Comparison of ENCODE assay signal across 2 cellular contexts in the genomic region with DNA sequence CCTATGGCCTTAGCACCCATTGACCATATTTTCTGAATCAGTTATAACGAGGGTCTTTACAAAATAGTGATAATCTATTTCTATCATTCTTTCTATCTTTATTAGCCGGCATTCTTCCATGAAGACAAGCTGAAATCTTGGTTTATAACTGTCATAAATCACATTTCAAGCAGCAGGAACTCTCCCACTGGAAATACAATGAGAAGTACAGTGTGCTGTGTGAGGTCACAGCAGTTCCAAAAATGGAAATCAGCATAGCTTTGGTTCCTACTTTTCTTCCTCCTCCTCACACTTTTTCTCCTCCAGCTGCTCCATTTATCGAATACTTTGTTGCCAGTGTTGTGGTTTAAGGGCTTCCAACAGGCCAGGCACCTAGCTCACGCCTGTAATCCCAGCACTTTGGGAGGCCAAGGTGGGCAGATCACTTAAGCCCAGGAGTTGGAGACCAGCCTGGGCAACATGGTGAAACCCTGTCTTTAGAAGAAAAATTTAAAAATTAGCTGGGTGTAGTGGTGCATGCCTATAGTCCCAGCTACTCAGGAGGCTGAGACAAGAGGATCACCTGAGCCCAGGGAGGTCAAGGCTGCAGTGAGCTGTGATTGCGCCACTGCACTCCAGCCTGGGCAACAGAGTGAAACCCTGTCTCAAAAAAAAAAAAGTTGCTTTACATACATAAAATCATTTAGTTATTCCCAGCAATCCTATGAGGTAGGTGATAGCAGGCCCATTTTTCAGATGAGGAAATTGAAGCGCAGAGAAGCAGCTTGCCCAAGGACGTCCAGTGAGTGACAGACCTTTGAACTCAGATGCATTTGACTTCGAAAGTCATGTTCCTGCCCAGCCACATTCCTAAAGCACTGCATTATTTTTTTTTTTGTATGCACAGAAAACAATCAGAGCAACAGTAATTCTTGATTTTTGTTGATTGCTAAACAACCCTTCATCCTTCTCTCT.
TF ChIP-seq lines count a peak whose summit lies in the region.

No MANE protein-coding gene starts in this region.

TF ChIP-seq in GM12878, 131 proteins besides CTCF, POLR2A, EP300 and RAD21:
- TF ChIP-seq POLR2AphosphoS5 (IDR thresholded peaks at IDR 0.05; ENCODE audit: low read length) (peak; percentile 27; the same call in 1 of the 2 replicates), CREM (IDR thresholded peaks at IDR 0.05; ENCODE audit: low read depth) (no peak)

TF ChIP-seq in SK-N-SH treated with all-trans-retinoic acid at 6 μM for 48 hours, 23 proteins besides CTCF, POLR2A, EP300 and RAD21:
- TF ChIP-seq TOX (CRISPR knock-in tag; IDR thresholded peaks at IDR 0.05; ENCODE audit: borderline replicate concordance) (no peak), GLIS3 (CRISPR knock-in tag; IDR thresholded peaks at IDR 0.05) (no peak), SNAI2 (CRISPR knock-in tag; IDR thresholded peaks at IDR 0.05) (no peak), OSR1 (CRISPR knock-in tag; IDR thresholded peaks at IDR 0.05) (no peak), ZFP30 (CRISPR knock-in tag; IDR thresholded peaks at IDR 0.05) (no peak), ZNF70 (CRISPR knock-in tag; IDR thresholded peaks at IDR 0.05) (no peak), ZC3H10 (CRISPR knock-in tag; IDR thresholded peaks at IDR 0.05) (no peak), BACH2 (CRISPR knock-in tag; IDR thresholded peaks at IDR 0.05; ENCODE audit: borderline replicate concordance) (no peak)
- TF ChIP-seq, protein P1, sequence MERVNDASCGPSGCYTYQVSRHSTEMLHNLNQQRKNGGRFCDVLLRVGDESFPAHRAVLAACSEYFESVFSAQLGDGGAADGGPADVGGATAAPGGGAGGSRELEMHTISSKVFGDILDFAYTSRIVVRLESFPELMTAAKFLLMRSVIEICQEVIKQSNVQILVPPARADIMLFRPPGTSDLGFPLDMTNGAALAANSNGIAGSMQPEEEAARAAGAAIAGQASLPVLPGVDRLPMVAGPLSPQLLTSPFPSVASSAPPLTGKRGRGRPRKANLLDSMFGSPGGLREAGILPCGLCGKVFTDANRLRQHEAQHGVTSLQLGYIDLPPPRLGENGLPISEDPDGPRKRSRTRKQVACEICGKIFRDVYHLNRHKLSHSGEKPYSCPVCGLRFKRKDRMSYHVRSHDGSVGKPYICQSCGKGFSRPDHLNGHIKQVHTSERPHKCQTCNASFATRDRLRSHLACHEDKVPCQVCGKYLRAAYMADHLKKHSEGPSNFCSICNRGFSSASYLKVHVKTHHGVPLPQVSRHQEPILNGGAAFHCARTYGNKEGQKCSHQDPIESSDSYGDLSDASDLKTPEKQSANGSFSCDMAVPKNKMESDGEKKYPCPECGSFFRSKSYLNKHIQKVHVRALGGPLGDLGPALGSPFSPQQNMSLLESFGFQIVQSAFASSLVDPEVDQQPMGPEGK (CRISPR knock-in tag; IDR thresholded peaks at IDR 0.05; ENCODE audit: borderline replicate concordance) = no peak
- TF ChIP-seq, protein P2, sequence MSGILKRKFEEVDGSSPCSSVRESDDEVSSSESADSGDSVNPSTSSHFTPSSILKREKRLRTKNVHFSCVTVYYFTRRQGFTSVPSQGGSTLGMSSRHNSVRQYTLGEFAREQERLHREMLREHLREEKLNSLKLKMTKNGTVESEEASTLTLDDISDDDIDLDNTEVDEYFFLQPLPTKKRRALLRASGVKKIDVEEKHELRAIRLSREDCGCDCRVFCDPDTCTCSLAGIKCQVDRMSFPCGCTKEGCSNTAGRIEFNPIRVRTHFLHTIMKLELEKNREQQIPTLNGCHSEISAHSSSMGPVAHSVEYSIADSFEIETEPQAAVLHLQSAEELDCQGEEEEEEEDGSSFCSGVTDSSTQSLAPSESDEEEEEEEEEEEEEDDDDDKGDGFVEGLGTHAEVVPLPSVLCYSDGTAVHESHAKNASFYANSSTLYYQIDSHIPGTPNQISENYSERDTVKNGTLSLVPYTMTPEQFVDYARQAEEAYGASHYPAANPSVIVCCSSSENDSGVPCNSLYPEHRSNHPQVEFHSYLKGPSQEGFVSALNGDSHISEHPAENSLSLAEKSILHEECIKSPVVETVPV (CRISPR knock-in tag; IDR thresholded peaks at IDR 0.05) = no peak
